Comparison of ENCODE assay signal across 21 cellular contexts in genomic region chr6:32149577-32149845, GRCh38.
"Had no signal": no experiment of that assay in that cellular context is flagged by ENCODE, and none has a peak within 500 bp of the region (broad histone marks: within the 10 kb centered on the region; RNA-seq: fewer than 3 reads in every experiment).

No MANE protein-coding gene starts in this region.

- H3K36me3 ChIP-seq: breast epithelium, left ventricle myocardium inferior, right lobe of liver had no signal

- DNase-seq: activated CD4-positive, alpha-beta T cell treated with anti-CD3 and anti-CD28 coated beads, Interleukin-2, amount 10 ng/mL, durations not matched to agents 24 days and 14 days; activated CD8-positive, alpha-beta T cell treated with anti-CD3 and anti-CD28 coated beads, Interleukin-2, amount 10 ng/mL, durations not matched to agents 7 days and 5 days; activated naive CD4-positive, alpha-beta T cell; activated naive CD8-positive, alpha-beta T cell treated with anti-CD3 and anti-CD28 coated beads for 36 hours; activated T-cell treated with anti-CD3 and anti-CD28 coated beads, Interleukin-2, amount 50 U/mL, for 1 hour; amniotic stem cell; cerebellar nuclear complex; effector CD8-positive, alpha-beta T cell; erythroblast; foreskin fibroblast; left ventricle myocardium inferior; right lobe of liver; small intestine; stomach; SW 1271; T-helper 17 cell had no signal

- ATAC-seq: stimulated activated memory B cell treated with anti-CD40 and anti-IgM and Interleukin-4, amounts not matched to agents 10 μg/mL and 1 μg/mL and 100 μg/mL, for 72 hours had no signal

- H3K36me3 Mint-ChIP-seq: natural killer cell treated with Interleukin-12 subunit alpha and Interleukin-12 subunit beta and Interleukin-15 and Interleukin-18, amount 100 ng/mL, for 72 hours; type B pancreatic cell had no signal

- H3K4me3 Mint-ChIP-seq: type B pancreatic cell had no signal

- H3K27ac Mint-ChIP-seq: stimulated activated memory B cell treated with anti-CD40 and anti-IgM and Interleukin-4, amounts not matched to agents 10 μg/mL and 1 μg/mL and 100 μg/mL, for 72 hours; T-helper 17 cell; type B pancreatic cell had no signal

- H3K9me3 Mint-ChIP-seq: activated CD4-positive, alpha-beta T cell treated with anti-CD3 and anti-CD28 coated beads, Interleukin-2, amount 10 ng/mL, durations not matched to agents 24 days and 14 days; activated naive CD8-positive, alpha-beta T cell treated with anti-CD3 and anti-CD28 coated beads for 36 hours; natural killer cell treated with Interleukin-12 subunit alpha and Interleukin-12 subunit beta and Interleukin-15 and Interleukin-18, amount 100 ng/mL, for 72 hours; stimulated activated memory B cell treated with anti-CD40 and anti-IgM and Interleukin-4, amounts not matched to agents 10 μg/mL and 1 μg/mL and 100 μg/mL, for 72 hours; type B pancreatic cell had no signal

- H3K9me3 ChIP-seq: breast epithelium, left ventricle myocardium inferior, right lobe of liver, stomach, vagina had no signal

- H3K4me1 ChIP-seq: breast epithelium had no signal

- H3K27ac ChIP-seq: left ventricle myocardium inferior, right lobe of liver had no signal

- H3K27me3 ChIP-seq: breast epithelium, vagina had no signal
